Comparison of ENCODE assay signal across 23 cellular contexts in genomic region chr17:49766918-49767530, GRCh38.
"Had no signal": no experiment of that assay in that cellular context is flagged by ENCODE, and none has a peak within 500 bp of the region (broad histone marks: within the 10 kb centered on the region; RNA-seq: fewer than 3 reads in every experiment).

No MANE protein-coding gene starts in this region.

- DNase-seq: dorsolateral prefrontal cortex; effector CD4-positive, alpha-beta T cell; foreskin fibroblast; gastrocnemius medialis; head of caudate nucleus; kidney; mucosa of descending colon; naive B cell; sigmoid colon; stimulated activated CD4-positive, alpha-beta T cell treated with anti-CD3 and anti-CD28 coated beads, Interleukin-2, amount 100 ng/mL, for 24 hours; stimulated activated CD4-positive, alpha-beta T cell treated with anti-CD3 and anti-CD28 coated beads, Interleukin-4, amount 100 ng/mL, for 24 hours; stimulated activated naive CD4-positive, alpha-beta T cell treated with Interleukin-2 at 50 U/mL for 16 hours; stomach; thyroid gland; trophoblast cell had no signal

- H3K27me3 ChIP-seq: dorsolateral prefrontal cortex, right atrium auricular region, sigmoid colon, stomach, thyroid gland, vagina had no signal

- H3K27ac ChIP-seq: dorsolateral prefrontal cortex, neural progenitor cell, prostate gland, right atrium auricular region, sigmoid colon, stomach, thyroid gland, vagina had no signal

- H2AFZ ChIP-seq: neural progenitor cell had no signal

- ATAC-seq: esophagus mucosa; gastrocnemius medialis; left lobe of liver; mucosa of descending colon; stimulated activated effector memory CD8-positive, alpha-beta T cell treated with anti-CD3 and anti-CD28 coated beads, Interleukin-12 subunit alpha, Interleukin-12 subunit beta, amount 100 ng/mL, for 72 hours had no signal

- H3K9ac ChIP-seq: neural progenitor cell had no signal

- H3K4me3 ChIP-seq: dorsolateral prefrontal cortex, gastrocnemius medialis, lung, mucosa of descending colon, neural progenitor cell, prostate gland, right atrium auricular region, sigmoid colon, stomach, thyroid gland, vagina had no signal

- H3K4me2 ChIP-seq: neural progenitor cell had no signal

- H3K9me3 ChIP-seq: gastrocnemius medialis, mucosa of descending colon, prostate gland, right atrium auricular region, sigmoid colon, stomach, thyroid gland, vagina had no signal

- H3K36me3 ChIP-seq: gastrocnemius medialis, neural progenitor cell, prostate gland, right atrium auricular region, sigmoid colon, stomach, thyroid gland, vagina had no signal

- H3K4me1 ChIP-seq: prostate gland had no signal
